ENCODE assay signal across 12 cellular contexts in the genomic region with DNA sequence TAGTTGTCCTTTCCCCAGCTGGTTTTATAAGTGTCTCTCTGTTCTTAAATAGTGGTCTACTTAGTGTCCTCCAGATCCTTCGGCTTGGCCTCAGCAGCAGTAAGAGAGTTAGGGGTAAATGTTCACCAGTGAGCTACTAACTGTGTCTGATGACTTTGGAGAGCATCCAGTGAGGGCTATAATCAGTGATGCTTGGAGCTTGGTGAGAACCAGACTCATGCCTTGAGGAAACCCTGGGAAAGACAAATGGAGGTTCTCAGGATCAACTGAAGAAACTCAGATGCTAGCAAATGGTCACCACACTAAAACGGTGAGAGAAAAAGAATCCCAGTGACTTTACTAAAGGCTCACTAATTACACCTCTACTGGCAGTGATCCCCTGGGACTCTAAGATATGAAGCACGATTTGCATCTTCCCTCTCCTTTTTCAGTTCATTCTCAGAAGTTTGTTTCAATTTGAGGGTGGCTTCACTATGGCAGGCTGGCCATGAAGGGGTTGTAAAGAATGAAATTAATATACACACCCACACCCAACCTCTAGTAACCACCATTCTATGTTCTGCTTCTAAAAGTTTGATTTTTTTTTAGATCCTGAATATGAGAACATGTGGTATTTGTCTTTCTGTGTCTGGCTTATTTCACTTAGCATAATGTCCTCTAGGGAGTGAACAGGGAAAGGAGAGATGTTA.
A peak's percentile ranks its signal among the peaks of the same experiment; 100 is the strongest.
DNase-seq lines count a peak whose midpoint lies in the region; ATAC-seq and TF ChIP-seq lines count a peak whose summit lies in the region.
"Had no signal": no experiment of that assay in that cellular context is flagged by ENCODE, and none has a peak within 500 bp of the region (broad histone marks: within the 10 kb centered on the region; RNA-seq: fewer than 3 reads in every experiment).

No MANE protein-coding gene starts in this region.

- peaks cover 10 to 87% (median 43%) of the 10 kb centered on the region in 9 donors for H3K4me1 ChIP-seq in heart right ventricle
- H3K4me1 ChIP-seq in osteoblast (ENCODE audit: insufficient read depth, low read length) = peaks cover 13% of the 10 kb centered on the region

- H3K27me3 Mint-ChIP-seq in osteocyte (ENCODE audit: unreplicated experiment) = no peaks in the 10 kb centered on the region

- DNase-seq in osteocyte (ENCODE audit: extremely low spot score, unreplicated experiment) (no peak), NK-92 (lab: John Stamatoyannopoulos, UW; ENCODE audit: unreplicated experiment) (no peak), heart right ventricle (no peak), osteoblast (ENCODE audit: insufficient read length, low spot score, missing footprints) (no peak)
- DNase-seq: activated T-cell treated with anti-CD3 and anti-CD28 coated beads, Interleukin-2, amount 50 U/mL, for 4 hours; brain microvascular endothelial cell; Calu3; retina; RPMI8226 had no signal

- H3K36me3 ChIP-seq in heart right ventricle = no peaks in the 10 kb centered on the region
- H3K36me3 ChIP-seq in osteoblast (ENCODE audit: insufficient read depth, low read length) = no peaks in the 10 kb centered on the region
- H3K36me3 ChIP-seq: brain microvascular endothelial cell had no signal

- H3K4me2 ChIP-seq in osteoblast (ENCODE audit: insufficient read depth, low read length) = no peak overlapping the region

- H3K27ac ChIP-seq in heart right ventricle = peak overlapping the region in 2 of 10 donors; percentile 26 to 64
- H3K27ac ChIP-seq in osteoblast (ENCODE audit: low read depth, low read length) = no peak overlapping the region
- H3K27ac ChIP-seq: brain microvascular endothelial cell had no signal

- intact Hi-C loops in heart right ventricle (cut with DNase I) = no loop called here

- 72 to 77% methylated on average over 3 of the region's 3 CpGs for WGBS in heart right ventricle, 2 donors

- no peaks in the 10 kb centered on the region for H3K9me3 Mint-ChIP-seq in osteocyte (ENCODE audit: unreplicated experiment)

- H3K4me3 Mint-ChIP-seq in osteocyte (ENCODE audit: unreplicated experiment) = no peak overlapping the region
- H3K4me3 Mint-ChIP-seq: activated T-cell treated with anti-CD3 and anti-CD28 coated beads, Interleukin-2, amount 50 U/mL, for 4 hours had no signal

- H3K4me1 Mint-ChIP-seq in osteocyte (ENCODE audit: unreplicated experiment) = peaks cover 58% of the 10 kb centered on the region

- no peak for TF ChIP-seq CTCF in osteocyte (IDR thresholded peaks at IDR 0.05)
- no peak for TF ChIP-seq CTCF in heart right ventricle (IDR thresholded peaks at IDR 0.05)
- TF ChIP-seq CTCF in osteoblast (IDR thresholded peaks at IDR 0.05; ENCODE audit: extremely low read depth, low read depth, low read length) = no peak

- peak; percentile 81 for ATAC-seq in GM19023 (IDR thresholded peaks at IDR 0.05; ENCODE audit: unreplicated experiment)
- ATAC-seq in GM21529 (IDR thresholded peaks at IDR 0.05; ENCODE audit: unreplicated experiment) = peak; percentile 91
- peak; percentile 87 for ATAC-seq in HG03066 (IDR thresholded peaks at IDR 0.05; ENCODE audit: low read depth, unreplicated experiment)
- ATAC-seq in heart right ventricle = no peak
- ATAC-seq: activated T-cell treated with anti-CD3 and anti-CD28 coated beads, Interleukin-2, amount 50 U/mL, for 4 hours had no signal

- H3K4me3 ChIP-seq in heart right ventricle (no peak overlapping the region), osteoblast (ENCODE audit: insufficient read depth, low read length) (no peak overlapping the region)

- no peaks in the 10 kb centered on the region for H3K9me3 ChIP-seq in heart right ventricle
- H3K9me3 ChIP-seq in osteoblast (ENCODE audit: low read depth, low read length) = no peaks in the 10 kb centered on the region

- H3K27me3 ChIP-seq in heart right ventricle (no peaks in the 10 kb centered on the region), osteoblast (ENCODE audit: insufficient read depth, low read length) (no peaks in the 10 kb centered on the region)
- H3K27me3 ChIP-seq: brain microvascular endothelial cell had no signal

- no peak overlapping the region for H2AFZ ChIP-seq in osteoblast (ENCODE audit: low read length)

- H3K79me2 ChIP-seq in osteoblast (ENCODE audit: insufficient read depth, low read length) = peaks cover 9% of the 10 kb centered on the region

- H4K20me1 ChIP-seq in osteoblast (ENCODE audit: insufficient read depth, low read length) = no peaks in the 10 kb centered on the region

- H3K27ac Mint-ChIP-seq in osteocyte (ENCODE audit: unreplicated experiment) = peak overlapping the region; percentile 8

- H3K36me3 Mint-ChIP-seq in osteocyte (ENCODE audit: unreplicated experiment) = peaks cover 2% of the 10 kb centered on the region

Comparison
In these comparisons a context has a peak if more than half of its experiments do, and no peak if none do; other contexts are left out.
1. ATAC-seq: peak in GM19023 (single experiment), GM21529 (single experiment) and HG03066 (single experiment); none in heart right ventricle (0 of 8).